Comparison of ENCODE assay signal across 17 cellular contexts in the genomic region with DNA sequence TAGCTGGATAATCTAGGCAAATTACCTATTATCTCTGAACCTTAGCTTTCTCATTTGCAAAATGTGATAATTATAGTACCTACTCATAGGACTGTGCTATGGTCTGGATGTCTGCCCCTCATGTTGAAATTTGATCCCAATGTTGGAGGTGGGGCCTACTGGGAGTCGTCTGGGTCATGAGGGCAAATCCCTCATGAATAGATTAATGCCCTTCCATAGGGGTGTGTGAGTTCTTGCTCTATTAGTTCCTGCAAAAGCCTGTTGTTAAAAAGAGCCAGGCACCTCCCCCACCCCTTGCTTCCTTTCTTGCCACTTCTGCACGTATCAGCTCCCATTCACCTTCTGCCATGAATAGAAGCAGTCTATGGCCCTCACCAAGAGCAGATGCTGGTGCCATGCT.
A peak's percentile ranks its signal among the peaks of the same experiment; 100 is the strongest.
DNase-seq lines count a peak whose midpoint lies in the region; ATAC-seq and TF ChIP-seq lines count a peak whose summit lies in the region.
"Had no signal": no experiment of that assay in that cellular context is flagged by ENCODE, and none has a peak within 500 bp of the region (broad histone marks: within the 10 kb centered on the region; RNA-seq: fewer than 3 reads in every experiment).

No MANE protein-coding gene starts in this region.

- TF ChIP-seq CTCF in WTC11 (IDR thresholded peaks at IDR 0.05): no peak
- TF ChIP-seq CTCF in neural progenitor cell (IDR thresholded peaks at IDR 0.05): no peak

- H3K27me3 Mint-ChIP-seq in WTC11 (ENCODE audit: low read depth): no peaks in the 10 kb centered on the region
- no peaks in the 10 kb centered on the region for H3K27me3 Mint-ChIP-seq in neural progenitor cell (ENCODE audit: insufficient read depth, low read depth)

- ATAC-seq in WTC11: peak; percentile 73
- ATAC-seq: SK-N-SH treated with all-trans-retinoic acid at 6 μM for 48 hours had no signal

- H3K9ac ChIP-seq in neural progenitor cell: no peak overlapping the region

- H3K79me2 ChIP-seq in neural progenitor cell (ENCODE audit: low read depth): no peaks in the 10 kb centered on the region

- CTCF ChIA-PET in WTC11 (lab: Charles Lee): no interaction called here

- H3K36me3 Mint-ChIP-seq in WTC11 (peaks cover 20% of the 10 kb centered on the region), neural progenitor cell (no peaks in the 10 kb centered on the region)

- no peaks in the 10 kb centered on the region for H4K20me1 ChIP-seq in neural progenitor cell (ENCODE audit: low read depth)

- no peak overlapping the region for H2AFZ ChIP-seq in neural progenitor cell (replicated peaks)

- no peaks in the 10 kb centered on the region for H3K27me3 ChIP-seq in neural progenitor cell
- H3K27me3 ChIP-seq: MG63 had no signal

- H3F3A ChIP-seq in neural progenitor cell (ENCODE audit: low read depth): peaks cover 16% of the 10 kb centered on the region

- no peak overlapping the region for H3K4me3 Mint-ChIP-seq in WTC11
- no peak overlapping the region for H3K4me3 Mint-ChIP-seq in neural progenitor cell
- H3K4me3 Mint-ChIP-seq: T-helper 1 cell treated with Interleukin-12 subunit alpha and Interleukin-12 subunit beta and Interleukin-4 antibody, amounts not matched to agents 30 μg/mL and 1 μg/mL, for 36 hours had no signal

- H3K27ac Mint-ChIP-seq in WTC11 (no peak overlapping the region), neural progenitor cell (no peak overlapping the region)
- H3K27ac Mint-ChIP-seq: T-helper 1 cell treated with Interleukin-12 subunit alpha and Interleukin-12 subunit beta and Interleukin-4 antibody, amounts not matched to agents 30 μg/mL and 1 μg/mL, for 36 hours had no signal

- peak overlapping the region; percentile 48 for H3K4me2 ChIP-seq in neural progenitor cell

- H3K36me3 ChIP-seq in neural progenitor cell: no peaks in the 10 kb centered on the region
- H3K36me3 ChIP-seq: MG63 had no signal

- H3K9me3 Mint-ChIP-seq in WTC11 (peaks cover 9% of the 10 kb centered on the region), neural progenitor cell (no peaks in the 10 kb centered on the region)

- no peaks in the 10 kb centered on the region for H3K9me3 ChIP-seq in neural progenitor cell (ENCODE audit: low read depth)
- H3K9me3 ChIP-seq: MG63 had no signal

- H3K4me1 Mint-ChIP-seq in WTC11 (peaks cover 17% of the 10 kb centered on the region), neural progenitor cell (peaks cover 27% of the 10 kb centered on the region)

- H3K4me3 ChIP-seq in neural progenitor cell: no peak overlapping the region
- H3K4me3 ChIP-seq: MG63 had no signal

- peaks cover 33% of the 10 kb centered on the region for H3K4me1 ChIP-seq in neural progenitor cell

- DNase-seq in NCI-H146 (lab: John Stamatoyannopoulos, UW) (peak; percentile 1), NCI-H146 treated with DMSO at 0.1 percent for 48 hours (lab: John Stamatoyannopoulos, UW; ENCODE audit: unreplicated experiment) (no peak), NCI-H524 treated with DMSO at 0.1 percent for 48 hours (lab: John Stamatoyannopoulos, UW) (peak; percentile 54), WTC11 (ENCODE audit: low spot score) (no peak), neural progenitor cell (ENCODE audit: low spot score) (peak; percentile 56), NCI-H1092 (lab: John Stamatoyannopoulos, UW) (no peak), SKM-1 treated with dmso at 0.1 percent for 144 hours (lab: John Stamatoyannopoulos, UW; ENCODE audit: unreplicated experiment) (no peak), T-helper 1 cell (no peak)
- DNase-seq: C1 segment of cervical spinal cord, EL, MG63, NCI-H1092 treated with DMSO at 0.1 percent for 48 hours, NCI-H2081, NCI-H345, SHP77 had no signal

- POLR2A ChIA-PET in WTC11 (lab: Charles Lee): no interaction called here

- H3K27ac ChIP-seq in neural progenitor cell: no peak overlapping the region

TF ChIP-seq in WTC11, 78 proteins besides CTCF, POLR2A, EP300 and RAD21:
- TF ChIP-seq FOXJ3 (CRISPR knock-in tag; IDR thresholded peaks at IDR 0.05; ENCODE audit: borderline replicate concordance) (no peak), GTF2I (CRISPR knock-in tag; conservative IDR thresholded peaks at IDR 0.05) (no peak), ZNF423 (CRISPR knock-in tag; IDR thresholded peaks at IDR 0.05) (no peak), ERG (CRISPR knock-in tag; IDR thresholded peaks at IDR 0.05) (no peak), RELA (CRISPR knock-in tag; IDR thresholded peaks at IDR 0.05; ENCODE audit: borderline replicate concordance) (no peak), MLX (CRISPR knock-in tag; IDR thresholded peaks at IDR 0.05) (no peak)
- TF ChIP-seq, protein P1, sequence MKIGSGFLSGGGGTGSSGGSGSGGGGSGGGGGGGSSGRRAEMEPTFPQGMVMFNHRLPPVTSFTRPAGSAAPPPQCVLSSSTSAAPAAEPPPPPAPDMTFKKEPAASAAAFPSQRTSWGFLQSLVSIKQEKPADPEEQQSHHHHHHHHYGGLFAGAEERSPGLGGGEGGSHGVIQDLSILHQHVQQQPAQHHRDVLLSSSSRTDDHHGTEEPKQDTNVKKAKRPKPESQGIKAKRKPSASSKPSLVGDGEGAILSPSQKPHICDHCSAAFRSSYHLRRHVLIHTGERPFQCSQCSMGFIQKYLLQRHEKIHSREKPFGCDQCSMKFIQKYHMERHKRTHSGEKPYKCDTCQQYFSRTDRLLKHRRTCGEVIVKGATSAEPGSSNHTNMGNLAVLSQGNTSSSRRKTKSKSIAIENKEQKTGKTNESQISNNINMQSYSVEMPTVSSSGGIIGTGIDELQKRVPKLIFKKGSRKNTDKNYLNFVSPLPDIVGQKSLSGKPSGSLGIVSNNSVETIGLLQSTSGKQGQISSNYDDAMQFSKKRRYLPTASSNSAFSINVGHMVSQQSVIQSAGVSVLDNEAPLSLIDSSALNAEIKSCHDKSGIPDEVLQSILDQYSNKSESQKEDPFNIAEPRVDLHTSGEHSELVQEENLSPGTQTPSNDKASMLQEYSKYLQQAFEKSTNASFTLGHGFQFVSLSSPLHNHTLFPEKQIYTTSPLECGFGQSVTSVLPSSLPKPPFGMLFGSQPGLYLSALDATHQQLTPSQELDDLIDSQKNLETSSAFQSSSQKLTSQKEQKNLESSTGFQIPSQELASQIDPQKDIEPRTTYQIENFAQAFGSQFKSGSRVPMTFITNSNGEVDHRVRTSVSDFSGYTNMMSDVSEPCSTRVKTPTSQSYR (CRISPR knock-in tag; IDR thresholded peaks at IDR 0.05): no peak
TF ChIP-seq in WTC11: peak in this region for 0.

Comparison
In these comparisons a context has a peak if more than half of its experiments do, and no peak if none do; other contexts are left out.
1. DNase-seq: peak in NCI-H146 (single experiment), NCI-H524 treated with DMSO at 0.1 percent for 48 hours (single experiment) and neural progenitor cell (single experiment); none in NCI-H146 treated with DMSO at 0.1 percent for 48 hours (single experiment), WTC11 (single experiment), NCI-H1092 (single experiment), SKM-1 treated with dmso at 0.1 percent for 144 hours (single experiment) and T-helper 1 cell (0 of 5).